9 cellular contexts compared by ENCODE assay signal in the genomic region with DNA sequence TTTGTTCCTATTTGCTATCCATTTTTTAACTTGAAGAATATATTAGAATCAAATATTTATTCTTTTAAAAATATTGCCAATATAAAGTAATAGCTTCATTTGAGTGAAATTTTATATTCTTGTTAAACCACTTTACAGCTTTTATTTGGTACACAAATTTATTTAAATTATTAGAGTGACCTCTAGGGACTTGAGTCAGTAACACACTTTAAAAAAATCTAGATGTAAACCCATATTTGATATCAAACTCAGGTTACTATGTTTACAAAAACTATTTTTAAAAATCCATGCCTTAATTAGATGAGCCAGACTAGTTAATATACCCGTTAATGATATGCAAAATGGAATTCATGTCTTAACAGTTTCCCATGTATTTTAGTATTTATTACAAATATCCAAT.
DNase-seq lines count a peak whose midpoint lies in the region; TF ChIP-seq lines count a peak whose summit lies in the region.
"Had no signal": no experiment of that assay in that cellular context is flagged by ENCODE, and none has a peak within 500 bp of the region (broad histone marks: within the 10 kb centered on the region; RNA-seq: fewer than 3 reads in every experiment).

No MANE protein-coding gene starts in this region.

- DNase-seq in ELR (ENCODE audit: low read depth) (peak; percentile 52), NCI-H69 (lab: John Stamatoyannopoulos, UW) (peak; percentile 5), endothelial cell (ENCODE audit: low spot score) (no peak), sigmoid colon (no peak), posterior cingulate gyrus (no peak), 8988T (no peak)
- DNase-seq in activated CD8-positive, alpha-beta memory T cell treated with anti-CD3 and anti-CD28 coated beads, Interleukin-2, amount 50 U/mL, for 4 hours, result no peak
- DNase-seq: activated gamma-delta T cell treated with Interleukin-2 at 50 U/mL for 16 hours; stimulated activated CD4-positive, alpha-beta T cell treated with anti-CD3 and anti-CD28 coated beads, Interleukin-4, amount 100 ng/mL, for 24 hours had no signal

- H3K36me3 Mint-ChIP-seq in endothelial cell (ENCODE audit: low read depth, unreplicated experiment), result peaks cover 57% of the 10 kb centered on the region

- TF ChIP-seq CTCF in endothelial cell (IDR thresholded peaks at IDR 0.05; ENCODE audit: unreplicated experiment) (peak; percentile 59), sigmoid colon (IDR thresholded peaks at IDR 0.05) (peak in 3 of 4 experiments; percentile 7 to 31 (median 19))

- H3K4me1 Mint-ChIP-seq in endothelial cell (ENCODE audit: unreplicated experiment), result peaks cover 11% of the 10 kb centered on the region

- H3K9me3 ChIP-seq in sigmoid colon, result no peaks in the 10 kb centered on the region

- H3K4me3 Mint-ChIP-seq in endothelial cell (ENCODE audit: unreplicated experiment), result no peak overlapping the region

- H3K36me3 ChIP-seq in sigmoid colon, result peaks cover 0 to 41% (median 8%) of the 10 kb centered on the region in 4 donors

- WGBS in sigmoid colon, 2 donors, result 77 to 86% methylated on average over 1 of the region's 1 CpG

- no peaks in the 10 kb centered on the region for H3K27me3 ChIP-seq in sigmoid colon

- H3K4me3 ChIP-seq in sigmoid colon, result no peak overlapping the region

- H3K27ac ChIP-seq in sigmoid colon, result peak overlapping the region in 1 of 4 donors; percentile 40

- TF ChIP-seq POLR2A in sigmoid colon (IDR thresholded peaks at IDR 0.05), result no peak

- no peak overlapping the region for H3K27ac Mint-ChIP-seq in endothelial cell (ENCODE audit: unreplicated experiment)

- H3K27me3 Mint-ChIP-seq in endothelial cell (ENCODE audit: unreplicated experiment), result peaks cover 8% of the 10 kb centered on the region

- H3K9me3 Mint-ChIP-seq in endothelial cell (ENCODE audit: unreplicated experiment), result no peaks in the 10 kb centered on the region

- no peak for TF ChIP-seq EP300 in sigmoid colon (IDR thresholded peaks at IDR 0.05)

- intact Hi-C loops in sigmoid colon (cut with DNase I), result loop anchor here (5.0 kb wide), 1 partner anchor 215 kb away; no protein-coding TSS in a partner anchor
- intact Hi-C loops in posterior cingulate gyrus (cut with DNase I), result loop anchor here (5.0 to 10.0 kb wide), 4 partner anchors 40 to 487 kb away; no protein-coding TSS in a partner anchor

- H3K4me1 ChIP-seq in sigmoid colon, result peaks cover 0 to 39% (median 35%) of the 10 kb centered on the region in 4 donors

Comparison
In these comparisons a context has a peak if more than half of its experiments do, and no peak if none do; other contexts are left out.
1. DNase-seq: peak in ELR (single experiment) and NCI-H69 (single experiment); none in endothelial cell (single experiment), sigmoid colon (single experiment), activated CD8-positive, alpha-beta memory T cell treated with anti-CD3 and anti-CD28 coated beads, Interleukin-2, amount 50 U/mL, for 4 hours (single experiment), posterior cingulate gyrus (0 of 10) and 8988T (single experiment).